ENCODE assay signal across 34 cellular contexts in genomic region chr1:56670350-56670749, GRCh38.
"Had no signal": no experiment of that assay in that cellular context is flagged by ENCODE, and none has a peak within 500 bp of the region (broad histone marks: within the 10 kb centered on the region; RNA-seq: fewer than 3 reads in every experiment).

No MANE protein-coding gene starts in this region.

- H3K27me3 ChIP-seq: MG63 had no signal

- DNase-seq: Karpas-422, Kasumi-1, KG1, MG63, MM.1S, MV-4-11, NCI-H1048, NCI-H1092, NCI-H1092 treated with DMSO at 0.1 percent for 48 hours, NCI-H1105, NCI-H1105 treated with DMSO at 0.1 percent for 48 hours, NCI-H1417, NCI-H1417 treated with DMSO at 0.1 percent for 48 hours, NCI-H1436, NCI-H1436 treated with DMSO at 0.1 percent for 48 hours, NCI-H146, NCI-H1694, NCI-H1694 treated with DMSO at 0.1 percent for 48 hours, NCI-H187, NCI-H187 treated with DMSO at 0.1 percent for 48 hours, NCI-H1930, NCI-H2029, NCI-H2029 treated with DMSO at 0.1 percent for 48 hours, NCI-H2081, NCI-H2081 treated with DMSO at 0.1 percent for 48 hours, NCI-H2107, NCI-H2171, NCI-H2171 treated with DMSO at 0.1 percent for 48 hours, NCI-H2227 treated with DMSO at 0.1 percent for 48 hours, NCI-H226, NCI-H345, NCI-H446, NCI-H446 treated with DMSO at 0.1 percent for 48 hours had no signal

- H3K9me3 ChIP-seq: MG63 had no signal

- H3K4me3 ChIP-seq: MG63 had no signal

- H3K27ac ChIP-seq: KMS-11 had no signal

- H3K36me3 ChIP-seq: MG63 had no signal
